Comparison of ENCODE assay signal across 1 cellular context in genomic region chr5:77630246-77631165, GRCh38.
TF ChIP-seq lines count a peak whose summit lies in the region.

No MANE protein-coding gene starts in this region.

TF ChIP-seq in HepG2, 621 proteins besides CTCF, POLR2A, EP300 and RAD21 (continued from another document and continues in another):
- TF ChIP-seq ZNF687 (CRISPR knock-in tag; IDR thresholded peaks at IDR 0.05): peak; percentile 77
- TF ChIP-seq, protein P1, sequence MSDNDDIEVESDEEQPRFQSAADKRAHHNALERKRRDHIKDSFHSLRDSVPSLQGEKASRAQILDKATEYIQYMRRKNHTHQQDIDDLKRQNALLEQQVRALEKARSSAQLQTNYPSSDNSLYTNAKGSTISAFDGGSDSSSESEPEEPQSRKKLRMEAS (IDR thresholded peaks at IDR 0.05): peak; percentile 49
- TF ChIP-seq ZNF678 (CRISPR knock-in tag; IDR thresholded peaks at IDR 0.05): no peak
- no peak for TF ChIP-seq ZNF10 (CRISPR knock-in tag; IDR thresholded peaks at IDR 0.05; ENCODE audit: borderline replicate concordance, low read depth)
- peak; percentile 66 for TF ChIP-seq YY1 (IDR thresholded peaks at IDR 0.05; ENCODE audit: insufficient read depth, insufficient replicate concordance, low read depth, low read length)
- no peak for TF ChIP-seq ZSCAN20 (CRISPR knock-in tag; IDR thresholded peaks at IDR 0.05; ENCODE audit: borderline replicate concordance)
- TF ChIP-seq ZNF235 (CRISPR knock-in tag; IDR thresholded peaks at IDR 0.05; ENCODE audit: borderline replicate concordance): no peak
- no peak for TF ChIP-seq ZNF18 (CRISPR knock-in tag; IDR thresholded peaks at IDR 0.05; ENCODE audit: insufficient replicate concordance)
- TF ChIP-seq PHF5A (CRISPR knock-in tag; IDR thresholded peaks at IDR 0.05; ENCODE audit: low read depth, unreplicated experiment): no peak
- TF ChIP-seq, protein P2, sequence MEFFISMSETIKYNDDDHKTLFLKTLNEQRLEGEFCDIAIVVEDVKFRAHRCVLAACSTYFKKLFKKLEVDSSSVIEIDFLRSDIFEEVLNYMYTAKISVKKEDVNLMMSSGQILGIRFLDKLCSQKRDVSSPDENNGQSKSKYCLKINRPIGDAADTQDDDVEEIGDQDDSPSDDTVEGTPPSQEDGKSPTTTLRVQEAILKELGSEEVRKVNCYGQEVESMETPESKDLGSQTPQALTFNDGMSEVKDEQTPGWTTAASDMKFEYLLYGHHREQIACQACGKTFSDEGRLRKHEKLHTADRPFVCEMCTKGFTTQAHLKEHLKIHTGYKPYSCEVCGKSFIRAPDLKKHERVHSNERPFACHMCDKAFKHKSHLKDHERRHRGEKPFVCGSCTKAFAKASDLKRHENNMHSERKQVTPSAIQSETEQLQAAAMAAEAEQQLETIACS (CRISPR knock-in tag; IDR thresholded peaks at IDR 0.05): no peak
- no peak for TF ChIP-seq MTA1 (CRISPR knock-in tag; IDR thresholded peaks at IDR 0.05; ENCODE audit: borderline replicate concordance)
- no peak for TF ChIP-seq SMC3 (IDR thresholded peaks at IDR 0.05; ENCODE audit: low read length)
- TF ChIP-seq REL (CRISPR knock-in tag; conservative IDR thresholded peaks at IDR 0.05): no peak
- TF ChIP-seq PRMT3 (CRISPR knock-in tag; IDR thresholded peaks at IDR 0.05; ENCODE audit: borderline replicate concordance, low read depth): no peak
- no peak for TF ChIP-seq MED8 (CRISPR knock-in tag; IDR thresholded peaks at IDR 0.05; ENCODE audit: insufficient replicate concordance)
- TF ChIP-seq ZNF607 (CRISPR knock-in tag; IDR thresholded peaks at IDR 0.05; ENCODE audit: borderline replicate concordance): peak; percentile 55; the same call in 1 of the 2 replicates
- no peak for TF ChIP-seq ZNF563 (CRISPR knock-in tag; IDR thresholded peaks at IDR 0.05)
- TF ChIP-seq ZNF121 (CRISPR knock-in tag; IDR thresholded peaks at IDR 0.05): 0 out of 2 replicates have a peak, but pooled peaks have one; percentile 36
- TF ChIP-seq THYN1 (CRISPR knock-in tag; IDR thresholded peaks at IDR 0.05; ENCODE audit: borderline replicate concordance, low read depth): no peak
- TF ChIP-seq SAP130 (CRISPR knock-in tag; IDR thresholded peaks at IDR 0.05; ENCODE audit: low read depth): peak; percentile 30; the same call in 1 of the 2 replicates
- TF ChIP-seq NR1H2 (CRISPR knock-in tag; IDR thresholded peaks at IDR 0.05; ENCODE audit: borderline replicate concordance, low read depth): no peak
- TF ChIP-seq, protein P3, sequence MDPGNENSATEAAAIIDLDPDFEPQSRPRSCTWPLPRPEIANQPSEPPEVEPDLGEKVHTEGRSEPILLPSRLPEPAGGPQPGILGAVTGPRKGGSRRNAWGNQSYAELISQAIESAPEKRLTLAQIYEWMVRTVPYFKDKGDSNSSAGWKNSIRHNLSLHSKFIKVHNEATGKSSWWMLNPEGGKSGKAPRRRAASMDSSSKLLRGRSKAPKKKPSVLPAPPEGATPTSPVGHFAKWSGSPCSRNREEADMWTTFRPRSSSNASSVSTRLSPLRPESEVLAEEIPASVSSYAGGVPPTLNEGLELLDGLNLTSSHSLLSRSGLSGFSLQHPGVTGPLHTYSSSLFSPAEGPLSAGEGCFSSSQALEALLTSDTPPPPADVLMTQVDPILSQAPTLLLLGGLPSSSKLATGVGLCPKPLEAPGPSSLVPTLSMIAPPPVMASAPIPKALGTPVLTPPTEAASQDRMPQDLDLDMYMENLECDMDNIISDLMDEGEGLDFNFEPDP (CRISPR knock-in tag; conservative IDR thresholded peaks at IDR 0.05): no peak
- no peak for TF ChIP-seq KLF6 (CRISPR knock-in tag; IDR thresholded peaks at IDR 0.05)
- TF ChIP-seq, protein P4, sequence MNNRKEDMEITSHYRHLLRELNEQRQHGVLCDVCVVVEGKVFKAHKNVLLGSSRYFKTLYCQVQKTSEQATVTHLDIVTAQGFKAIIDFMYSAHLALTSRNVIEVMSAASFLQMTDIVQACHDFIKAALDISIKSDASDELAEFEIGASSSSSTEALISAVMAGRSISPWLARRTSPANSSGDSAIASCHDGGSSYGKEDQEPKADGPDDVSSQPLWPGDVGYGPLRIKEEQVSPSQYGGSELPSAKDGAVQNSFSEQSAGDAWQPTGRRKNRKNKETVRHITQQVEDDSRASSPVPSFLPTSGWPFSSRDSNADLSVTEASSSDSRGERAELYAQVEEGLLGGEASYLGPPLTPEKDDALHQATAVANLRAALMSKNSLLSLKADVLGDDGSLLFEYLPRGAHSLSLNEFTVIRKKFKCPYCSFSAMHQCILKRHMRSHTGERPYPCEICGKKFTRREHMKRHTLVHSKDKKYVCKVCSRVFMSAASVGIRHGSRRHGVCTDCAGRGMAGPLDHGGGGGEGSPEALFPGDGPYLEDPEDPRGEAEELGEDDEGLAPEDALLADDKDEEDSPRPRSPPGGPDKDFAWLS (CRISPR knock-in tag; IDR thresholded peaks at IDR 0.05; ENCODE audit: borderline replicate concordance): no peak
- 0 out of 2 replicates have a peak, but pooled peaks have one; percentile 21 for TF ChIP-seq ZNF431 (CRISPR knock-in tag; IDR thresholded peaks at IDR 0.05; ENCODE audit: borderline replicate concordance, low read depth)
- TF ChIP-seq ZFP37 (CRISPR knock-in tag; IDR thresholded peaks at IDR 0.05; ENCODE audit: borderline replicate concordance): no peak
- TF ChIP-seq TCF7L2 (IDR thresholded peaks at IDR 0.05; ENCODE audit: low read depth, low read length): no peak
- TF ChIP-seq, protein P5, sequence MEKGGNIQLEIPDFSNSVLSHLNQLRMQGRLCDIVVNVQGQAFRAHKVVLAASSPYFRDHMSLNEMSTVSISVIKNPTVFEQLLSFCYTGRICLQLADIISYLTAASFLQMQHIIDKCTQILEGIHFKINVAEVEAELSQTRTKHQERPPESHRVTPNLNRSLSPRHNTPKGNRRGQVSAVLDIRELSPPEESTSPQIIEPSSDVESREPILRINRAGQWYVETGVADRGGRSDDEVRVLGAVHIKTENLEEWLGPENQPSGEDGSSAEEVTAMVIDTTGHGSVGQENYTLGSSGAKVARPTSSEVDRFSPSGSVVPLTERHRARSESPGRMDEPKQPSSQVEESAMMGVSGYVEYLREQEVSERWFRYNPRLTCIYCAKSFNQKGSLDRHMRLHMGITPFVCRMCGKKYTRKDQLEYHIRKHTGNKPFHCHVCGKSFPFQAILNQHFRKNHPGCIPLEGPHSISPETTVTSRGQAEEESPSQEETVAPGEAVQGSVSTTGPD (CRISPR knock-in tag; IDR thresholded peaks at IDR 0.05): no peak
- no peak for TF ChIP-seq MTA3 (CRISPR knock-in tag; IDR thresholded peaks at IDR 0.05)
- TF ChIP-seq AGO2 (optimal IDR thresholded peaks at IDR 0.05; ENCODE audit: low read depth, low read length): no peak
- TF ChIP-seq ZNF331 (CRISPR knock-in tag; IDR thresholded peaks at IDR 0.05): no peak
- TF ChIP-seq ZNF292 (CRISPR knock-in tag; IDR thresholded peaks at IDR 0.05; ENCODE audit: borderline replicate concordance, low read depth): no peak
- no peak for TF ChIP-seq RFX1 (IDR thresholded peaks at IDR 0.05)
- TF ChIP-seq ZBTB44 (CRISPR knock-in tag; IDR thresholded peaks at IDR 0.05): no peak
- TF ChIP-seq TBX3 (IDR thresholded peaks at IDR 0.05; ENCODE audit: borderline replicate concordance): no peak
- TF ChIP-seq MED1 (CRISPR knock-in tag; IDR thresholded peaks at IDR 0.05): no peak
- TF ChIP-seq CSRNP1 (CRISPR knock-in tag; IDR thresholded peaks at IDR 0.05): peak; percentile 51; the same call in 1 of the 2 replicates
- no peak for TF ChIP-seq KDM1A (CRISPR knock-in tag; IDR thresholded peaks at IDR 0.05)
- no peak for TF ChIP-seq TEAD2 (CRISPR knock-in tag; IDR thresholded peaks at IDR 0.05)
- 0 out of 2 replicates have a peak, but pooled peaks have one; percentile 19 for TF ChIP-seq ZNF792 (CRISPR knock-in tag; IDR thresholded peaks at IDR 0.05)
- no peak for TF ChIP-seq EHMT2 (IDR thresholded peaks at IDR 0.05; ENCODE audit: borderline replicate concordance, low read depth, low read length)
- TF ChIP-seq ZNF12 (CRISPR knock-in tag; IDR thresholded peaks at IDR 0.05): no peak
- TF ChIP-seq, protein P6, sequence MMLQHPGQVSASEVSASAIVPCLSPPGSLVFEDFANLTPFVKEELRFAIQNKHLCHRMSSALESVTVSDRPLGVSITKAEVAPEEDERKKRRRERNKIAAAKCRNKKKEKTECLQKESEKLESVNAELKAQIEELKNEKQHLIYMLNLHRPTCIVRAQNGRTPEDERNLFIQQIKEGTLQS (CRISPR knock-in tag; IDR thresholded peaks at IDR 0.05): no peak
- TF ChIP-seq, protein P7, sequence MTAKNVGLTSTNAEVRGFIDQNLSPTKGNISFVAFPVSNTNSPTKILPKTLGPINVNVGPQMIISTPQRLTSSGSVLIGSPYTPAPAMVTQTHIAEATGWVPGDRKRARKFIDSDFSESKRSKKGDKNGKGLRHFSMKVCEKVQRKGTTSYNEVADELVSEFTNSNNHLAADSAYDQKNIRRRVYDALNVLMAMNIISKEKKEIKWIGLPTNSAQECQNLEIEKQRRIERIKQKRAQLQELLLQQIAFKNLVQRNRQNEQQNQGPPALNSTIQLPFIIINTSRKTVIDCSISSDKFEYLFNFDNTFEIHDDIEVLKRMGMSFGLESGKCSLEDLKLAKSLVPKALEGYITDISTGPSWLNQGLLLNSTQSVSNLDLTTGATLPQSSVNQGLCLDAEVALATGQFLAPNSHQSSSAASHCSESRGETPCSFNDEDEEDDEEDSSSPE (CRISPR knock-in tag; IDR thresholded peaks at IDR 0.05): no peak
- no peak for TF ChIP-seq ZNF260 (CRISPR knock-in tag; IDR thresholded peaks at IDR 0.05; ENCODE audit: borderline replicate concordance, low read depth)
- no peak for TF ChIP-seq RCOR2 (CRISPR knock-in tag; IDR thresholded peaks at IDR 0.05)
